22 cellular contexts compared by ENCODE assay signal in genomic region chr11:119970566-119970965, GRCh38.
"Had no signal": no experiment of that assay in that cellular context is flagged by ENCODE, and none has a peak within 500 bp of the region (broad histone marks: within the 10 kb centered on the region; RNA-seq: fewer than 3 reads in every experiment).

No MANE protein-coding gene starts in this region.

- DNase-seq: effector memory CD4-positive, alpha-beta T cell; heart right ventricle; hypothalamus; kidney glomerular epithelial cell; left lung; mesenchymal stem cell; midbrain; nucleus accumbens; pancreas; right lobe of liver; spleen; stimulated activated CD4-positive, alpha-beta T cell treated with anti-CD3 and anti-CD28 coated beads, Interleukin-15, amount 100 ng/mL, for 24 hours; stimulated activated CD4-positive, alpha-beta T cell treated with anti-CD3 and anti-CD28 coated beads, Interleukin-1b, Interleukin-23, amount 100 ng/mL, for 48 hours; stimulated activated CD4-positive, alpha-beta T cell treated with anti-CD3 and anti-CD28 coated beads, Interleukin-4, amount 100 ng/mL, for 24 hours; tibial artery; upper lobe of right lung had no signal

- H3K27ac ChIP-seq: heart right ventricle, left lung, pancreas, prostate gland, right lobe of liver, spleen, tibial artery, upper lobe of right lung, vagina had no signal

- H3K27me3 ChIP-seq: pancreas, right lobe of liver, vagina had no signal

- H3K9me3 ChIP-seq: left lung, pancreas, prostate gland, right lobe of liver, tibial artery, upper lobe of right lung, vagina had no signal

- H3K9me3 Mint-ChIP-seq: natural killer cell treated with Interleukin-12 subunit alpha and Interleukin-12 subunit beta and Interleukin-15 and Interleukin-18, amount 100 ng/mL, for 72 hours had no signal

- H3K36me3 Mint-ChIP-seq: natural killer cell treated with Interleukin-12 subunit alpha and Interleukin-12 subunit beta and Interleukin-15 and Interleukin-18, amount 100 ng/mL, for 72 hours; stimulated activated memory B cell treated with anti-CD40 and anti-IgM and Interleukin-4, amounts not matched to agents 10 μg/mL and 1 μg/mL and 100 μg/mL, for 72 hours had no signal

- H3K27ac Mint-ChIP-seq: natural killer cell treated with Interleukin-12 subunit alpha and Interleukin-12 subunit beta and Interleukin-15 and Interleukin-18, amount 100 ng/mL, for 72 hours; stimulated activated memory B cell treated with anti-CD40 and anti-IgM and Interleukin-4, amounts not matched to agents 10 μg/mL and 1 μg/mL and 100 μg/mL, for 72 hours; stimulated activated naive CD8-positive, alpha-beta T cell treated with anti-CD3 and anti-CD28 coated beads, Interleukin-15, Interleukin-2, amounts not matched to agents 100 ng/mL and 50 ng/mL, for 24 hours had no signal

- H3K4me1 Mint-ChIP-seq: stimulated activated memory B cell treated with anti-CD40 and anti-IgM and Interleukin-4, amounts not matched to agents 10 μg/mL and 1 μg/mL and 100 μg/mL, for 72 hours had no signal

- H3K4me3 ChIP-seq: heart right ventricle, left lung, lung, pancreas, prostate gland, right lobe of liver, spleen, tibial artery, upper lobe of right lung, vagina had no signal

- H3K36me3 ChIP-seq: heart right ventricle, left lung, pancreas, prostate gland, right lobe of liver, spleen, tibial artery, upper lobe of right lung, vagina had no signal

- H3K4me1 ChIP-seq: left lung, pancreas, prostate gland, right lobe of liver, spleen, tibial artery, upper lobe of right lung, vagina had no signal

- H3K4me3 Mint-ChIP-seq: natural killer cell treated with Interleukin-12 subunit alpha and Interleukin-12 subunit beta and Interleukin-15 and Interleukin-18, amount 100 ng/mL, for 72 hours; stimulated activated memory B cell treated with anti-CD40 and anti-IgM and Interleukin-4, amounts not matched to agents 10 μg/mL and 1 μg/mL and 100 μg/mL, for 72 hours; stimulated activated naive CD8-positive, alpha-beta T cell treated with anti-CD3 and anti-CD28 coated beads, Interleukin-15, Interleukin-2, amounts not matched to agents 100 ng/mL and 50 ng/mL, for 24 hours had no signal
